In genomic region chr3:126962756-126963155, GRCh38 we compare ENCODE assay signal across 16 cellular contexts.
"Had no signal": no experiment of that assay in that cellular context is flagged by ENCODE, and none has a peak within 500 bp of the region (broad histone marks: within the 10 kb centered on the region; RNA-seq: fewer than 3 reads in every experiment).

No MANE protein-coding gene starts in this region.

- H3K4me3 ChIP-seq: coronary artery, gastroesophageal sphincter, hepatocyte, lung, SJCRH30, stomach, thyroid gland had no signal

- H2AFZ ChIP-seq: hepatocyte had no signal

- H3K27ac ChIP-seq: epithelial cell of prostate, hepatocyte, SJCRH30, thyroid gland had no signal

- H3K36me3 ChIP-seq: SJCRH30, stomach, thyroid gland had no signal

- ATAC-seq: activated CD4-positive, CD25-positive, alpha-beta regulatory T cell treated with anti-CD3 and anti-CD28 coated beads, Interleukin-2, amount 50 U/mL, for 24 hours; activated CD8-positive, alpha-beta memory T cell treated with anti-CD3 and anti-CD28 coated beads, Interleukin-2, amount 10 ng/mL, durations not matched to agents 7 days and 5 days; activated T-cell treated with anti-CD3 and anti-CD28 coated beads, Interleukin-2, amount 50 U/mL, for 72 hours; effector memory CD8-positive, alpha-beta T cell; gastroesophageal sphincter had no signal

- H3K27me3 Mint-ChIP-seq: activated CD8-positive, alpha-beta memory T cell treated with anti-CD3 and anti-CD28 coated beads, Interleukin-2, amount 10 ng/mL, durations not matched to agents 7 days and 5 days; activated naive CD8-positive, alpha-beta T cell treated with anti-CD3 and anti-CD28 coated beads, Interleukin-2, amount 10 ng/mL, durations not matched to agents 7 days and 5 days had no signal

- H3K27ac Mint-ChIP-seq: activated CD8-positive, alpha-beta memory T cell treated with anti-CD3 and anti-CD28 coated beads, Interleukin-2, amount 10 ng/mL, durations not matched to agents 7 days and 5 days; activated naive CD8-positive, alpha-beta T cell treated with anti-CD3 and anti-CD28 coated beads, Interleukin-2, amount 10 ng/mL, durations not matched to agents 7 days and 5 days; activated T-cell treated with anti-CD3 and anti-CD28 coated beads, Interleukin-2, amount 50 U/mL, for 72 hours; naive B cell had no signal

- H3K4me2 ChIP-seq: hepatocyte had no signal

- H3K9me3 Mint-ChIP-seq: activated naive CD8-positive, alpha-beta T cell treated with anti-CD3 and anti-CD28 coated beads, Interleukin-2, amount 10 ng/mL, durations not matched to agents 7 days and 5 days; activated T-cell treated with anti-CD3 and anti-CD28 coated beads, Interleukin-2, amount 50 U/mL, for 72 hours; effector memory CD8-positive, alpha-beta T cell; naive B cell had no signal

- DNase-seq: activated CD8-positive, alpha-beta memory T cell treated with anti-CD3 and anti-CD28 coated beads, Interleukin-2, amount 10 ng/mL, durations not matched to agents 7 days and 5 days; activated naive CD8-positive, alpha-beta T cell treated with anti-CD3 and anti-CD28 coated beads, Interleukin-2, amount 10 ng/mL, durations not matched to agents 7 days and 5 days; activated T-cell treated with anti-CD3 and anti-CD28 coated beads, Interleukin-2, amount 50 U/mL, for 72 hours; effector memory CD8-positive, alpha-beta T cell; kidney glomerular epithelial cell; naive B cell; nucleus accumbens; SJCRH30; stomach; thyroid gland had no signal

- H3K9me3 ChIP-seq: gastroesophageal sphincter, SJCRH30, stomach, thyroid gland had no signal

- H3K36me3 Mint-ChIP-seq: activated CD8-positive, alpha-beta memory T cell treated with anti-CD3 and anti-CD28 coated beads, Interleukin-2, amount 10 ng/mL, durations not matched to agents 7 days and 5 days; activated naive CD8-positive, alpha-beta T cell treated with anti-CD3 and anti-CD28 coated beads, Interleukin-2, amount 10 ng/mL, durations not matched to agents 7 days and 5 days; naive B cell had no signal

- H3K4me1 ChIP-seq: SJCRH30 had no signal

- H3K79me2 ChIP-seq: hepatocyte had no signal

- H3K4me3 Mint-ChIP-seq: activated CD8-positive, alpha-beta memory T cell treated with anti-CD3 and anti-CD28 coated beads, Interleukin-2, amount 10 ng/mL, durations not matched to agents 7 days and 5 days; activated naive CD8-positive, alpha-beta T cell treated with anti-CD3 and anti-CD28 coated beads, Interleukin-2, amount 10 ng/mL, durations not matched to agents 7 days and 5 days; activated T-cell treated with anti-CD3 and anti-CD28 coated beads, Interleukin-2, amount 50 U/mL, for 72 hours; effector memory CD8-positive, alpha-beta T cell had no signal

- H3K27me3 ChIP-seq: gastroesophageal sphincter, hepatocyte, SJCRH30, stomach, thyroid gland had no signal
